In the genomic region with DNA sequence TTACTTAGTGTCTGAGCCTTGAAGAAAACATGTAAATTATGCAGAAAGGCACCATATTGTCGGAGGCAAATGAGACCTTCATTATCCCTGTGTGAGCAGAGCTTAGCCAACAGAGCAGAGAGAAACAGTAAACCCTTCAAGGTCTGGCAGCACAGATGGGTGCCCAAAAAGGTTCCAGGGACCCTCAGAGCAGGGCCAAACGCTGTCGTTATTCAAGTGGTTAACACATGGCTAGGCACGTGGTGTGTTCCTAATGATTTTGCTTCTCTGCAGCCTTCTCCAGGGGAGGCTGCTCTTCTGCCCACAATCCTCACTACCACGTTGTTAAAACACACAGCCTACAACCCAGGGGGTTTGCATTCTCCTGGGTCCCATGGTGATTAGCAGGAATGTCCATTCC, we compare ENCODE assay signal across 15 cellular contexts.
A peak's percentile ranks its signal among the peaks of the same experiment; 100 is the strongest.
DNase-seq lines count a peak whose midpoint lies in the region; TF ChIP-seq lines count a peak whose summit lies in the region.
"Had no signal": no experiment of that assay in that cellular context is flagged by ENCODE, and none has a peak within 500 bp of the region (broad histone marks: within the 10 kb centered on the region; RNA-seq: fewer than 3 reads in every experiment).

No MANE protein-coding gene starts in this region.

- H3K27ac ChIP-seq in brain microvascular endothelial cell: no peak overlapping the region
- H3K27ac ChIP-seq: BLaER1 had no signal

- DNase-seq in NCI-H82 (lab: John Stamatoyannopoulos, UW) (peak; percentile 10), NCI-H82 treated with DMSO at 0.1 percent for 48 hours (lab: John Stamatoyannopoulos, UW; ENCODE audit: unreplicated experiment) (no peak), NCI-H524 treated with DMSO at 0.1 percent for 48 hours (lab: John Stamatoyannopoulos, UW) (peak; percentile 75), brain microvascular endothelial cell (peak; percentile 5), glomerular visceral epithelial cell (ENCODE audit: extremely low spot score) (no peak), GM13976 (ENCODE audit: low spot score) (no peak)
- DNase-seq in effector CD4-positive, alpha-beta T cell: no peak
- DNase-seq: 8988T; CD4-positive, alpha-beta memory T cell; DMS53; DND-41; EL; H9 had no signal

- no peaks in the 10 kb centered on the region for H3K27me3 ChIP-seq in brain microvascular endothelial cell (replicated peaks)
- H3K27me3 ChIP-seq: BLaER1 had no signal

- TF ChIP-seq CTCF in brain microvascular endothelial cell (IDR thresholded peaks at IDR 0.05; ENCODE audit: low read depth, low read length, missing control alignments) (no peak), GM13976 (IDR thresholded peaks at IDR 0.05; ENCODE audit: borderline replicate concordance, control extremely low read depth, extremely low read depth, insufficient read depth, missing control alignments) (no peak)

- H3K36me3 ChIP-seq in brain microvascular endothelial cell (replicated peaks): no peaks in the 10 kb centered on the region
- H3K36me3 ChIP-seq: BLaER1 had no signal

- in situ Hi-C loops in brain microvascular endothelial cell (cut with HindIII; ENCODE audit: low pct_ligation_motif_present, low sequenced_read_pairs) (no loop called here), GM13976 (cut with MboI; ENCODE audit: low sequenced_read_pairs, unreplicated experiment) (no loop called here)

- no peak overlapping the region for H3K4me3 ChIP-seq in brain microvascular endothelial cell (ENCODE audit: low read depth, low read length)
- H3K4me3 ChIP-seq: BLaER1, GM12878 had no signal

Comparison
In these comparisons a context has a peak if more than half of its experiments do, and no peak if none do; other contexts are left out.
1. DNase-seq: peak in NCI-H82 (single experiment), NCI-H524 treated with DMSO at 0.1 percent for 48 hours (single experiment) and brain microvascular endothelial cell (single experiment); none in NCI-H82 treated with DMSO at 0.1 percent for 48 hours (single experiment), glomerular visceral epithelial cell (single experiment), GM13976 (single experiment) and effector CD4-positive, alpha-beta T cell (single experiment).